In the genomic region with DNA sequence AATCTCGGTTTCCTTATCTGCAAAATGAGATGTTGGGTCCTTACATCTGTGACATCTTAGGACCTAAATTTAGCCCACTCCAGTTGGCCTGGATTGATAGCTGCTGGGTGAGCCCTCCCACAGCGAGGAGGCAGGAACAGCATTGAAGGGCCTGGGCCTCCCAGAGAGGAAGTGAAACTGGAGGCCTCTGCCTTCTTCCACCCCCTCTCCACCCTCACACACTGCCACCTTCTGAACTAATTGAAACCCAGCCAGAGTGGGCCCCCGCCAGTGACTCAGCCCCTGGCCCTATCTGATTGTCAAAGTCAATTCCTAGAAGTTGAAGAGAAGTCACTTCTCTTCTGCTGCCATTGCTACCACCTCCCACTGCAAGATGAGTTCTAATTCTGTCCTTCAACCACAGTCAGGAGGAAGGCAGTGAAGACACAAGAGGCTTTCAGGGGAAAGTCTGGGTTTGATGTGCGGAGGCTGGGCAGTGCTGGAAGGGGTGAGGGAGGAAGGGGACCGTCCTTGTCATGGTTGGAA, we compare ENCODE assay signal across 1 cellular context.
TF ChIP-seq lines count a peak whose summit lies in the region.

No MANE protein-coding gene starts in this region.

TF ChIP-seq in K562, 482 proteins besides CTCF, POLR2A, EP300 and RAD21 (continued from another document and continues in another):
- TF ChIP-seq, protein P1, sequence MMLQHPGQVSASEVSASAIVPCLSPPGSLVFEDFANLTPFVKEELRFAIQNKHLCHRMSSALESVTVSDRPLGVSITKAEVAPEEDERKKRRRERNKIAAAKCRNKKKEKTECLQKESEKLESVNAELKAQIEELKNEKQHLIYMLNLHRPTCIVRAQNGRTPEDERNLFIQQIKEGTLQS (IDR thresholded peaks at IDR 0.05), result peak; percentile 95
- TF ChIP-seq, protein P1 (CRISPR knock-in tag; conservative IDR thresholded peaks at IDR 0.05), result peak; percentile 59; the same call in 1 of the 2 replicates
- TF ChIP-seq ZNF184 (CRISPR knock-in tag; IDR thresholded peaks at IDR 0.05) (no peak), EP400 (IDR thresholded peaks at IDR 0.05) (peak; percentile 52), DMBX1 (CRISPR knock-in tag; IDR thresholded peaks at IDR 0.05; ENCODE audit: borderline replicate concordance) (0 out of 2 replicates have a peak, but pooled peaks have one; percentile 27), TAF9B (IDR thresholded peaks at IDR 0.05; ENCODE audit: partially characterized antibody) (peak; percentile 68), MYC (IDR thresholded peaks at IDR 0.05; ENCODE audit: low read depth, low read length) (peak; percentile 75), MYC (CRISPR knock-in tag; IDR thresholded peaks at IDR 0.05; ENCODE audit: borderline replicate concordance, low read depth) (no peak), NR1H2 (CRISPR knock-in tag; IDR thresholded peaks at IDR 0.05) (no peak), ZNF699 (CRISPR knock-in tag; IDR thresholded peaks at IDR 0.05; ENCODE audit: insufficient replicate concordance) (no peak), ARNT (IDR thresholded peaks at IDR 0.05) (peak in 1 of 2 experiments; percentile 79; a peak in 2 of 4 replicates), FOS (IDR thresholded peaks at IDR 0.05; ENCODE audit: extremely low read depth, insufficient read length) (peak; percentile 54), DPF2 (IDR thresholded peaks at IDR 0.05) (peak; percentile 97), TOE1 (IDR thresholded peaks at IDR 0.05; ENCODE audit: borderline replicate concordance) (peak; percentile 45; the same call in 1 of the 2 replicates), TOE1 (CRISPR knock-in tag; IDR thresholded peaks at IDR 0.05; ENCODE audit: borderline replicate concordance, low read depth) (no peak), ZNF717 (CRISPR knock-in tag; IDR thresholded peaks at IDR 0.05) (no peak), HDAC3 (IDR thresholded peaks at IDR 0.05; ENCODE audit: borderline replicate concordance, partially characterized antibody) (peak; percentile 90), TGIF2 (CRISPR knock-in tag; IDR thresholded peaks at IDR 0.05) (no peak), CTBP1 (IDR thresholded peaks at IDR 0.05; ENCODE audit: borderline replicate concordance) (peak; percentile 97), LCOR (CRISPR knock-in tag; IDR thresholded peaks at IDR 0.05) (peak; percentile 98), IFI16 (CRISPR knock-in tag; IDR thresholded peaks at IDR 0.05) (no peak), GABPB1 (CRISPR knock-in tag; IDR thresholded peaks at IDR 0.05) (peak; percentile 54; the same call in 1 of the 2 replicates), ETV1 (tag; conservative IDR thresholded peaks at IDR 0.05; ENCODE audit: low read depth) (peak; percentile 78), ZEB2 (IDR thresholded peaks at IDR 0.05) (0 out of 2 replicates have a peak, but pooled peaks have one; percentile 52), EWSR1 (IDR thresholded peaks at IDR 0.05; ENCODE audit: borderline replicate concordance, low read depth, partially characterized antibody) (no peak)
- TF ChIP-seq, protein P2, sequence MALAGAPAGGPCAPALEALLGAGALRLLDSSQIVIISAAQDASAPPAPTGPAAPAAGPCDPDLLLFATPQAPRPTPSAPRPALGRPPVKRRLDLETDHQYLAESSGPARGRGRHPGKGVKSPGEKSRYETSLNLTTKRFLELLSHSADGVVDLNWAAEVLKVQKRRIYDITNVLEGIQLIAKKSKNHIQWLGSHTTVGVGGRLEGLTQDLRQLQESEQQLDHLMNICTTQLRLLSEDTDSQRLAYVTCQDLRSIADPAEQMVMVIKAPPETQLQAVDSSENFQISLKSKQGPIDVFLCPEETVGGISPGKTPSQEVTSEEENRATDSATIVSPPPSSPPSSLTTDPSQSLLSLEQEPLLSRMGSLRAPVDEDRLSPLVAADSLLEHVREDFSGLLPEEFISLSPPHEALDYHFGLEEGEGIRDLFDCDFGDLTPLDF (CRISPR knock-in tag; IDR thresholded peaks at IDR 0.05), result peak; percentile 31; the same call in 1 of the 2 replicates
- TF ChIP-seq, protein P3, sequence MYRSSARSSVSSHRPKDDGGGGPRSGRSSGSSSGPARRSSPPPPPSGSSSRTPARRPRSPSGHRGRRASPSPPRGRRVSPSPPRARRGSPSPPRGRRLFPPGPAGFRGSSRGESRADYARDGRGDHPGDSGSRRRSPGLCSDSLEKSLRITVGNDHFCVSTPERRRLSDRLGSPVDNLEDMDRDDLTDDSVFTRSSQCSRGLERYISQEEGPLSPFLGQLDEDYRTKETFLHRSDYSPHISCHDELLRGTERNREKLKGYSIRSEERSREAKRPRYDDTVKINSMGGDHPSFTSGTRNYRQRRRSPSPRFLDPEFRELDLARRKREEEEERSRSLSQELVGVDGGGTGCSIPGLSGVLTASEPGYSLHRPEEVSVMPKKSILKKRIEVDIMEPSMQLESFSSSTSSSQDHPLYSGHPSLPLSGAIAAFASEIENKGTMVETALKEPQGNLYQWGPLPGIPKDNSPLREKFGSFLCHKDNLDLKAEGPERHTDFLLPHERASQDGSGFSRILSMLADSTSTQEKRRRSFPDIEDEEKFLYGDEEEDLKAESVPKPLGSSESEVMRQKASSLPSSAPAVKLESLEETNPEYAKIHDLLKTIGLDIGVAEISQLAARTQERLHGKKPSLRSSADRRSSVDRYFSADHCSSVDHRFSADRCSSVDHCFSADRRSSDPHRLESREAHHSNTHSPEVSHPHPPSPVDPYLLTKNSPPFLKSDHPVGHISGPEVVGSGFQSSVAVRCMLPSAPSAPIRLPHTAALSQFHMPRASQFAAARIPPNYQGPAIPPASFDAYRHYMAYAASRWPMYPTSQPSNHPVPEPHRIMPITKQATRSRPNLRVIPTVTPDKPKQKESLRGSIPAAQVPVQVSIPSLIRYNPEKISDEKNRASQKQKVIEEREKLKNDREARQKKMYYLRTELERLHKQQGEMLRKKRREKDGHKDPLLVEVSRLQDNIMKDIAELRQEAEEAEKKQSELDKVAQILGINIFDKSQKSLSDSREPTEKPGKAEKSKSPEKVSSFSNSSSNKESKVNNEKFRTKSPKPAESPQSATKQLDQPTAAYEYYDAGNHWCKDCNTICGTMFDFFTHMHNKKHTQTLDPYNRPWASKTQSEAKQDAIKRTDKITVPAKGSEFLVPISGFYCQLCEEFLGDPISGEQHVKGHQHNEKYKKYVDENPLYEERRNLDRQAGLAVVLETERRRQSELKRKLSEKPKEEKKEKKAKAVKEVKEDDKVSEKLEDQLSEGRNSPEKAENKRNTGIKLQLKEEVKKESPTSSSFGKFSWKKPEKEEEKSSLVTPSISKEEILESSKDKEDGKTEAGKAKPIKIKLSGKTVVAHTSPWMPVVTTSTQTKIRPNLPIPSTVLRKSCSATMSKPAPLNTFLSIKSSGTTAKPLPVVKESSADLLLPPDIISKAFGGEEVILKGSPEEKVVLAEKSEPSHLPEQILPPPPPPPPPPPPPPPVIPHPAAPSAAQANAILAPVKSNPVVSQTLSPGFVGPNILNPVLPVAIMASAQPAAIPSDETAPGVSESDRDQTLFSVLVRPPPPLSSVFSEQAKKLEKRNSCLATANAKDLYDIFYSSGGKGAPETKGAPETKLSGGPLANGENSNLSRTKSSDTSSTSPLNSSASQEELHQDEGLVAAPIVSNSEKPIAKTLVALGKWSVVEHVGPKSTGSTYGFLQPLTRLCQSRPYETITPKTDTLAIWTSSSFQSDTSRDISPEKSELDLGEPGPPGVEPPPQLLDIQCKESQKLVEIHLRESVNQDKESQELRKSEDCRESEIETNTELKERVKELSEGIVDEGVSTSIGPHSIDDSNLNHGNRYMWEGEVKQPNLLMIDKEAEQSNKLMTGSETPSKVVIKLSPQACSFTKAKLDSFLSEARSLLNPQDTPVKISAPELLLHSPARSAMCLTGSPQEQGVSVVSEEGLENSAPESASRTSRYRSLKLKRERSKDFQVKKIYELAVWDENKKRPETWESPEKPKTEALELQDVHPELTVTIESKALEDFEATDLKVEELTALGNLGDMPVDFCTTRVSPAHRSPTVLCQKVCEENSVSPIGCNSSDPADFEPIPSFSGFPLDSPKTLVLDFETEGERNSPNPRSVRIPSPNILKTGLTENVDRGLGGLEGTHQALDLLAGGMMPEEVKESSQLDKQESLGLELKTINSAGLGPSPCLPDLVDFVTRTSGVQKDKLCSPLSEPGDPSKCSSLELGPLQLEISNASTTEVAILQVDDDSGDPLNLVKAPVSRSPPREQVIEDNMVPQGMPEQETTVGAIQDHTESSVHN (IDR thresholded peaks at IDR 0.05; ENCODE audit: borderline replicate concordance in 1 of 2, low read depth in 1 of 2), result peak in 1 of 2 experiments; percentile 75; a peak in 2 of 4 replicates
- TF ChIP-seq, protein P4, sequence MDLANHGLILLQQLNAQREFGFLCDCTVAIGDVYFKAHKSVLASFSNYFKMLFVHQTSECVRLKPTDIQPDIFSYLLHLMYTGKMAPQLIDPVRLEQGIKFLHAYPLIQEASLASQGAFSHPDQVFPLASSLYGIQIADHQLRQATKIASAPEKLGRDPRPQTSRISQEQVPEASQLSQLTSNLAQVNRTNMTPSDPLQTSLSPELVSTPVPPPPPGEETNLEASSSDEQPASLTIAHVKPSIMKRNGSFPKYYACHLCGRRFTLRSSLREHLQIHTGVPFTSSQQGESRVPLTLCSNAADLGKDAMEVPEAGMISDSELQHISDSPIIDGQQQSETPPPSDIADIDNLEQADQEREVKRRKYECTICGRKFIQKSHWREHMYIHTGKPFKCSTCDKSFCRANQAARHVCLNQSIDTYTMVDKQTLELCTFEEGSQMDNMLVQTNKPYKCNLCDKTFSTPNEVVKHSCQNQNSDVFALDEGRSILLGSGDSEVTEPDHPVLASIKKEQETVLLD (IDR thresholded peaks at IDR 0.05), result peak; percentile 25; the same call in 1 of the 2 replicates
- TF ChIP-seq, protein P5, sequence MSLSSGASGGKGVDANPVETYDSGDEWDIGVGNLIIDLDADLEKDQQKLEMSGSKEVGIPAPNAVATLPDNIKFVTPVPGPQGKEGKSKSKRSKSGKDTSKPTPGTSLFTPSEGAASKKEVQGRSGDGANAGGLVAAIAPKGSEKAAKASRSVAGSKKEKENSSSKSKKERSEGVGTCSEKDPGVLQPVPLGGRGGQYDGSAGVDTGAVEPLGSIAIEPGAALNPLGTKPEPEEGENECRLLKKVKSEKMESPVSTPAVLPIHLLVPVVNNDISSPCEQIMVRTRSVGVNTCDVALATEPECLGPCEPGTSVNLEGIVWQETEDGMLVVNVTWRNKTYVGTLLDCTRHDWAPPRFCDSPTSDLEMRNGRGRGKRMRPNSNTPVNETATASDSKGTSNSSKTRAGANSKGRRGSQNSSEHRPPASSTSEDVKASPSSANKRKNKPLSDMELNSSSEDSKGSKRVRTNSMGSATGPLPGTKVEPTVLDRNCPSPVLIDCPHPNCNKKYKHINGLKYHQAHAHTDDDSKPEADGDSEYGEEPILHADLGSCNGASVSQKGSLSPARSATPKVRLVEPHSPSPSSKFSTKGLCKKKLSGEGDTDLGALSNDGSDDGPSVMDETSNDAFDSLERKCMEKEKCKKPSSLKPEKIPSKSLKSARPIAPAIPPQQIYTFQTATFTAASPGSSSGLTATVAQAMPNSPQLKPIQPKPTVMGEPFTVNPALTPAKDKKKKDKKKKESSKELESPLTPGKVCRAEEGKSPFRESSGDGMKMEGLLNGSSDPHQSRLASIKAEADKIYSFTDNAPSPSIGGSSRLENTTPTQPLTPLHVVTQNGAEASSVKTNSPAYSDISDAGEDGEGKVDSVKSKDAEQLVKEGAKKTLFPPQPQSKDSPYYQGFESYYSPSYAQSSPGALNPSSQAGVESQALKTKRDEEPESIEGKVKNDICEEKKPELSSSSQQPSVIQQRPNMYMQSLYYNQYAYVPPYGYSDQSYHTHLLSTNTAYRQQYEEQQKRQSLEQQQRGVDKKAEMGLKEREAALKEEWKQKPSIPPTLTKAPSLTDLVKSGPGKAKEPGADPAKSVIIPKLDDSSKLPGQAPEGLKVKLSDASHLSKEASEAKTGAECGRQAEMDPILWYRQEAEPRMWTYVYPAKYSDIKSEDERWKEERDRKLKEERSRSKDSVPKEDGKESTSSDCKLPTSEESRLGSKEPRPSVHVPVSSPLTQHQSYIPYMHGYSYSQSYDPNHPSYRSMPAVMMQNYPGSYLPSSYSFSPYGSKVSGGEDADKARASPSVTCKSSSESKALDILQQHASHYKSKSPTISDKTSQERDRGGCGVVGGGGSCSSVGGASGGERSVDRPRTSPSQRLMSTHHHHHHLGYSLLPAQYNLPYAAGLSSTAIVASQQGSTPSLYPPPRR (CRISPR knock-in tag; IDR thresholded peaks at IDR 0.05; ENCODE audit: borderline replicate concordance), result no peak
- TF ChIP-seq, protein P6, sequence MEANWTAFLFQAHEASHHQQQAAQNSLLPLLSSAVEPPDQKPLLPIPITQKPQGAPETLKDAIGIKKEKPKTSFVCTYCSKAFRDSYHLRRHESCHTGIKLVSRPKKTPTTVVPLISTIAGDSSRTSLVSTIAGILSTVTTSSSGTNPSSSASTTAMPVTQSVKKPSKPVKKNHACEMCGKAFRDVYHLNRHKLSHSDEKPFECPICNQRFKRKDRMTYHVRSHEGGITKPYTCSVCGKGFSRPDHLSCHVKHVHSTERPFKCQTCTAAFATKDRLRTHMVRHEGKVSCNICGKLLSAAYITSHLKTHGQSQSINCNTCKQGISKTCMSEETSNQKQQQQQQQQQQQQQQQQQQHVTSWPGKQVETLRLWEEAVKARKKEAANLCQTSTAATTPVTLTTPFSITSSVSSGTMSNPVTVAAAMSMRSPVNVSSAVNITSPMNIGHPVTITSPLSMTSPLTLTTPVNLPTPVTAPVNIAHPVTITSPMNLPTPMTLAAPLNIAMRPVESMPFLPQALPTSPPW (CRISPR knock-in tag; IDR thresholded peaks at IDR 0.05), result peak; percentile 94
- TF ChIP-seq, protein P7, sequence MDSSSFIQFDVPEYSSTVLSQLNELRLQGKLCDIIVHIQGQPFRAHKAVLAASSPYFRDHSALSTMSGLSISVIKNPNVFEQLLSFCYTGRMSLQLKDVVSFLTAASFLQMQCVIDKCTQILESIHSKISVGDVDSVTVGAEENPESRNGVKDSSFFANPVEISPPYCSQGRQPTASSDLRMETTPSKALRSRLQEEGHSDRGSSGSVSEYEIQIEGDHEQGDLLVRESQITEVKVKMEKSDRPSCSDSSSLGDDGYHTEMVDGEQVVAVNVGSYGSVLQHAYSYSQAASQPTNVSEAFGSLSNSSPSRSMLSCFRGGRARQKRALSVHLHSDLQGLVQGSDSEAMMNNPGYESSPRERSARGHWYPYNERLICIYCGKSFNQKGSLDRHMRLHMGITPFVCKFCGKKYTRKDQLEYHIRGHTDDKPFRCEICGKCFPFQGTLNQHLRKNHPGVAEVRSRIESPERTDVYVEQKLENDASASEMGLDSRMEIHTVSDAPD (CRISPR knock-in tag; IDR thresholded peaks at IDR 0.05), result no peak
- TF ChIP-seq, protein P8, sequence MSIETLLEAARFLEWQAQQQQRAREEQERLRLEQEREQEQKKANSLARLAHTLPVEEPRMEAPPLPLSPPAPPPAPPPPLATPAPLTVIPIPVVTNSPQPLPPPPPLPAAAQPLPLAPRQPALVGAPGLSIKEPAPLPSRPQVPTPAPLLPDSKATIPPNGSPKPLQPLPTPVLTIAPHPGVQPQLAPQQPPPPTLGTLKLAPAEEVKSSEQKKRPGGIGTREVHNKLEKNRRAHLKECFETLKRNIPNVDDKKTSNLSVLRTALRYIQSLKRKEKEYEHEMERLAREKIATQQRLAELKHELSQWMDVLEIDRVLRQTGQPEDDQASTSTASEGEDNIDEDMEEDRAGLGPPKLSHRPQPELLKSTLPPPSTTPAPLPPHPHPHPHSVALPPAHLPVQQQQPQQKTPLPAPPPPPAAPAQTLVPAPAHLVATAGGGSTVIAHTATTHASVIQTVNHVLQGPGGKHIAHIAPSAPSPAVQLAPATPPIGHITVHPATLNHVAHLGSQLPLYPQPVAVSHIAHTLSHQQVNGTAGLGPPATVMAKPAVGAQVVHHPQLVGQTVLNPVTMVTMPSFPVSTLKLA (conservative IDR thresholded peaks at IDR 0.05), result peak in 1 of 2 experiments; percentile 68; a peak in 2 of 4 replicates
